Comparison of ENCODE assay signal across 1 cellular context in genomic region chr10:121710971-121711370, GRCh38.
TF ChIP-seq lines count a peak whose summit lies in the region.

No MANE protein-coding gene starts in this region.

TF ChIP-seq in SK-N-SH treated with all-trans-retinoic acid at 6 μM for 48 hours, 23 proteins besides CTCF, POLR2A, EP300 and RAD21 (continued from another document):
- TF ChIP-seq PATZ1 (CRISPR knock-in tag; IDR thresholded peaks at IDR 0.05; ENCODE audit: borderline replicate concordance) (no peak), ZFP3 (CRISPR knock-in tag; IDR thresholded peaks at IDR 0.05) (no peak), CSRNP3 (CRISPR knock-in tag; IDR thresholded peaks at IDR 0.05) (no peak), ZNF8 (CRISPR knock-in tag; IDR thresholded peaks at IDR 0.05) (no peak), ZFP30 (CRISPR knock-in tag; IDR thresholded peaks at IDR 0.05) (no peak), TSHZ2 (CRISPR knock-in tag; IDR thresholded peaks at IDR 0.05) (no peak), CSDC2 (CRISPR knock-in tag; IDR thresholded peaks at IDR 0.05) (no peak), CREB5 (CRISPR knock-in tag; IDR thresholded peaks at IDR 0.05; ENCODE audit: low read depth) (no peak), ARNTL (CRISPR knock-in tag; IDR thresholded peaks at IDR 0.05; ENCODE audit: borderline replicate concordance, low read depth) (no peak), GLIS3 (CRISPR knock-in tag; IDR thresholded peaks at IDR 0.05) (no peak), BACH2 (CRISPR knock-in tag; IDR thresholded peaks at IDR 0.05; ENCODE audit: borderline replicate concordance) (no peak), SNAI2 (CRISPR knock-in tag; IDR thresholded peaks at IDR 0.05) (no peak), POU6F1 (CRISPR knock-in tag; IDR thresholded peaks at IDR 0.05; ENCODE audit: borderline replicate concordance, low read depth) (no peak)
